15 cellular contexts compared by ENCODE assay signal in the genomic region with DNA sequence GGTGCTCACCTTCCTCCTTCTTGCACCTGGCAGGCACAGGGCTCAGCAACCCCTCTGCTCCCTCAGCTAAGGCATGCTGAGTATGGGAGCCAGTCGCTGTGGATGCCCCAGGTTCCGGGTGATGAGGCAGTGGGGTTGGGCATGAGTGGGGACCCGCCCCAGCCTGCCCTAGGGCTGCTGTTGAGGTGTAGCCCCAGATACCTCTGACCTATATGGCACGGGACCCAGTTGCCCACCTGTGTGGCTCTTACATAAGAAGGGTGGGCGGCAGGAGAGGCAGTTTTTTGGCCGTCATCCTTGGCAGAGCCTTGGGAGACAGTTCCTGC. TPM values are rescaled to one million over a fixed set of nuclear protein-coding genes. Genes with fewer than 3 reads are reported as not detected.
"Had no signal": no experiment of that assay in that cellular context is flagged by ENCODE, and none has a peak within 500 bp of the region (broad histone marks: within the 10 kb centered on the region; RNA-seq: fewer than 3 reads in every experiment).

No MANE protein-coding gene starts in this region.

- H3K36me3 ChIP-seq: brain microvascular endothelial cell, heart left ventricle, ovary, stomach, tibial nerve had no signal

- H3K27ac ChIP-seq: brain microvascular endothelial cell, ovary had no signal

- H3K4me3 ChIP-seq: heart left ventricle, ovary, stomach, tibial nerve had no signal

- H3K9me3 ChIP-seq: heart left ventricle, ovary, stomach, tibial nerve had no signal

- DNase-seq: activated CD8-positive, alpha-beta memory T cell treated with anti-CD3 and anti-CD28 coated beads, Interleukin-2, amount 10 ng/mL, durations not matched to agents 7 days and 5 days; activated gamma-delta T cell; activated T-cell treated with anti-CD3 and anti-CD28 coated beads, Interleukin-2, amount 50 U/mL, for 4 hours; brain microvascular endothelial cell; foreskin melanocyte; left ventricle myocardium superior; nephron progenitor cell; ovary; stomach; T-helper 2 cell had no signal

- H3K27me3 ChIP-seq: brain microvascular endothelial cell, heart left ventricle, ovary, tibial nerve had no signal

- ATAC-seq: activated CD4-positive, CD25-positive, alpha-beta regulatory T cell treated with anti-CD3 and anti-CD28 coated beads, Interleukin-2, amount 50 U/mL, for 24 hours; activated CD8-positive, alpha-beta memory T cell treated with anti-CD3 and anti-CD28 coated beads, Interleukin-2, amount 10 ng/mL, durations not matched to agents 7 days and 5 days; activated T-cell treated with anti-CD3 and anti-CD28 coated beads, Interleukin-2, amount 50 U/mL, for 4 hours; heart left ventricle; left ventricle myocardium superior had no signal

RNA-seq across cellular contexts. Expression of a gene that starts 21.0 kb away (rescaled TPM):
- total RNA-seq: activated T-cell treated with anti-CD3 and anti-CD28 coated beads, Interleukin-2, amount 50 U/mL, for 4 hours; endothelial cell of umbilical vein; mesenteric fat pad had no signal
- polyA plus RNA-seq: endothelial cell of umbilical vein had no signal
